ENCODE assay signal across 1 cellular context in the genomic region with DNA sequence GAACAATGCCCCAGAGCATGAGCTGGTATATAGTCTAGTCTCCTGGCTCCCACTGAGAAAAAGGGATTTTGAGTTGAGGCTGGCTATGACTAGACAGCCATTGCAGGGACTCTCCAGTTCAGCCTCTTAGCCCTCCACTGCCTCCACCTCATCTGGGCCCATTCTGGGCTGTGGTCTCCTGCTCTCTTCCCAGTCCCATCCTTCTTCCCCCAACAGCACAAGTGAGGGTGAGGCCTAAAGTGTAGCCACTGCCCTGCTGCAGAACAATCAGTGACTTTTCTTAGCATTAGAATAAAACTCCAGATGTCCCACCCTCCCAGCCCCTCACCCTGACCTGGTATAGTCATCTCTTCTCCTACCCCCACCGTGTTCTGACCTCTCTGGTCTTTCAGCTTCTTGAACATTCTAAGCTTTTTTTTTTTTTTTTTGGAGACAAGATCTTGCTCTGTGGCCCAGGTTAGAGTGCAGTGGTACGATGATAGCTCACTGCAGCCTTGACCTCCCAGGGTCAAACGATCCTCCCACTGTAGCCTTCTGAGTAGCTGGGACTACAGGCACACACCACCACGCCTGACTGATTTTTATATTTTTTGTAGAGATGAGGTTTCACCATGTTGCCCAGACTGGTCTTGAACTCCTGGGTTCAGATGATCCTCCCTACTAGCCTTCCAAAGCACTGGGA.
TF ChIP-seq lines count a peak whose summit lies in the region.

No MANE protein-coding gene starts in this region.

TF ChIP-seq in HCT116, 20 proteins besides CTCF, POLR2A, EP300 and RAD21:
- TF ChIP-seq, protein P1, sequence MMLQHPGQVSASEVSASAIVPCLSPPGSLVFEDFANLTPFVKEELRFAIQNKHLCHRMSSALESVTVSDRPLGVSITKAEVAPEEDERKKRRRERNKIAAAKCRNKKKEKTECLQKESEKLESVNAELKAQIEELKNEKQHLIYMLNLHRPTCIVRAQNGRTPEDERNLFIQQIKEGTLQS (IDR thresholded peaks at IDR 0.05), result no peak
- TF ChIP-seq SP1 (IDR thresholded peaks at IDR 0.05; ENCODE audit: low read depth) (no peak), EGR1 (IDR thresholded peaks at IDR 0.05; ENCODE audit: low read depth) (no peak), CBX3 (IDR thresholded peaks at IDR 0.05; ENCODE audit: low read depth) (no peak), YY1 (IDR thresholded peaks at IDR 0.05; ENCODE audit: extremely low read depth, insufficient replicate concordance, low read depth, low read length) (no peak), ELF1 (IDR thresholded peaks at IDR 0.05; ENCODE audit: borderline replicate concordance, low read depth) (no peak), EZH2phosphoT487 (IDR thresholded peaks at IDR 0.05; ENCODE audit: borderline replicate concordance) (no peak), SRF (IDR thresholded peaks at IDR 0.05; ENCODE audit: low read depth) (no peak), ZFX (IDR thresholded peaks at IDR 0.05) (no peak), JUND (IDR thresholded peaks at IDR 0.05) (no peak), EZH2 (IDR thresholded peaks at IDR 0.05) (no peak), SIN3A (IDR thresholded peaks at IDR 0.05; ENCODE audit: low read depth) (no peak)
- TF ChIP-seq, protein P2, sequence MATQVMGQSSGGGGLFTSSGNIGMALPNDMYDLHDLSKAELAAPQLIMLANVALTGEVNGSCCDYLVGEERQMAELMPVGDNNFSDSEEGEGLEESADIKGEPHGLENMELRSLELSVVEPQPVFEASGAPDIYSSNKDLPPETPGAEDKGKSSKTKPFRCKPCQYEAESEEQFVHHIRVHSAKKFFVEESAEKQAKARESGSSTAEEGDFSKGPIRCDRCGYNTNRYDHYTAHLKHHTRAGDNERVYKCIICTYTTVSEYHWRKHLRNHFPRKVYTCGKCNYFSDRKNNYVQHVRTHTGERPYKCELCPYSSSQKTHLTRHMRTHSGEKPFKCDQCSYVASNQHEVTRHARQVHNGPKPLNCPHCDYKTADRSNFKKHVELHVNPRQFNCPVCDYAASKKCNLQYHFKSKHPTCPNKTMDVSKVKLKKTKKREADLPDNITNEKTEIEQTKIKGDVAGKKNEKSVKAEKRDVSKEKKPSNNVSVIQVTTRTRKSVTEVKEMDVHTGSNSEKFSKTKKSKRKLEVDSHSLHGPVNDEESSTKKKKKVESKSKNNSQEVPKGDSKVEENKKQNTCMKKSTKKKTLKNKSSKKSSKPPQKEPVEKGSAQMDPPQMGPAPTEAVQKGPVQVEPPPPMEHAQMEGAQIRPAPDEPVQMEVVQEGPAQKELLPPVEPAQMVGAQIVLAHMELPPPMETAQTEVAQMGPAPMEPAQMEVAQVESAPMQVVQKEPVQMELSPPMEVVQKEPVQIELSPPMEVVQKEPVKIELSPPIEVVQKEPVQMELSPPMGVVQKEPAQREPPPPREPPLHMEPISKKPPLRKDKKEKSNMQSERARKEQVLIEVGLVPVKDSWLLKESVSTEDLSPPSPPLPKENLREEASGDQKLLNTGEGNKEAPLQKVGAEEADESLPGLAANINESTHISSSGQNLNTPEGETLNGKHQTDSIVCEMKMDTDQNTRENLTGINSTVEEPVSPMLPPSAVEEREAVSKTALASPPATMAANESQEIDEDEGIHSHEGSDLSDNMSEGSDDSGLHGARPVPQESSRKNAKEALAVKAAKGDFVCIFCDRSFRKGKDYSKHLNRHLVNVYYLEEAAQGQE (IDR thresholded peaks at IDR 0.05; ENCODE audit: low read depth), result no peak
- TF ChIP-seq, protein P3, sequence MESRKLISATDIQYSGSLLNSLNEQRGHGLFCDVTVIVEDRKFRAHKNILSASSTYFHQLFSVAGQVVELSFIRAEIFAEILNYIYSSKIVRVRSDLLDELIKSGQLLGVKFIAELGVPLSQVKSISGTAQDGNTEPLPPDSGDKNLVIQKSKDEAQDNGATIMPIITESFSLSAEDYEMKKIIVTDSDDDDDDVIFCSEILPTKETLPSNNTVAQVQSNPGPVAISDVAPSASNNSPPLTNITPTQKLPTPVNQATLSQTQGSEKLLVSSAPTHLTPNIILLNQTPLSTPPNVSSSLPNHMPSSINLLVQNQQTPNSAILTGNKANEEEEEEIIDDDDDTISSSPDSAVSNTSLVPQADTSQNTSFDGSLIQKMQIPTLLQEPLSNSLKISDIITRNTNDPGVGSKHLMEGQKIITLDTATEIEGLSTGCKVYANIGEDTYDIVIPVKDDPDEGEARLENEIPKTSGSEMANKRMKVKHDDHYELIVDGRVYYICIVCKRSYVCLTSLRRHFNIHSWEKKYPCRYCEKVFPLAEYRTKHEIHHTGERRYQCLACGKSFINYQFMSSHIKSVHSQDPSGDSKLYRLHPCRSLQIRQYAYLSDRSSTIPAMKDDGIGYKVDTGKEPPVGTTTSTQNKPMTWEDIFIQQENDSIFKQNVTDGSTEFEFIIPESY (IDR thresholded peaks at IDR 0.05; ENCODE audit: extremely low read depth, insufficient replicate concordance, low read length), result no peak
TF ChIP-seq in HCT116: peak in this region for 0.
